ENCODE assay signal across 19 cellular contexts in genomic region chr3:126340081-126340511, GRCh38. TPM values are rescaled to one million over a fixed set of nuclear protein-coding genes. Genes with fewer than 3 reads are reported as not detected.
DNase-seq lines count a peak whose midpoint lies in the region; ATAC-seq and TF ChIP-seq lines count a peak whose summit lies in the region.
"Had no signal": no experiment of that assay in that cellular context is flagged by ENCODE, and none has a peak within 500 bp of the region (broad histone marks: within the 10 kb centered on the region; RNA-seq: fewer than 3 reads in every experiment).

No MANE protein-coding gene starts in this region.

- no peak overlapping the region for H3K27ac ChIP-seq in PC-3 (ENCODE audit: low read length)
- H3K27ac ChIP-seq in liver (ENCODE audit: low read depth in 1 of 2, low read length in 2 of 2), result peak overlapping the region; percentile 90 to 97
- H3K27ac ChIP-seq in thoracic aorta, result peak overlapping the region; percentile 57 to 66

- no peaks in the 10 kb centered on the region for H3K79me2 ChIP-seq in PC-3 (ENCODE audit: low read length)

- DNase-seq in PC-3, result no peak
- DNase-seq in fibroblast of gingiva (ENCODE audit: low read depth), result peak; percentile 94
- peak; percentile 31 for DNase-seq in thoracic aorta (ENCODE audit: low spot score)
- DNase-seq in NCI-H187 treated with DMSO at 0.1 percent for 48 hours (lab: John Stamatoyannopoulos, UW), result no peak
- DNase-seq in hippocampal formation (lab: John Stamatoyannopoulos, UW), result no peak
- DNase-seq: activated CD4-positive, alpha-beta memory T cell treated with anti-CD3 and anti-CD28 coated beads, Interleukin-2, amount 10 ng/mL, durations not matched to agents 7 days and 5 days; activated gamma-delta T cell treated with Interleukin-2 at 50 U/mL for 16 hours; DND-41; NCI-H1436; NCI-H526 treated with DMSO at 0.1 percent for 48 hours; stimulated activated CD4-positive, alpha-beta T cell treated with anti-CD3 and anti-CD28 coated beads, Interleukin-4, amount 100 ng/mL, for 24 hours; T-helper 2 cell had no signal

- H3K4me3 ChIP-seq in PC-3 (ENCODE audit: low read length), result no peak overlapping the region
- H3K4me3 ChIP-seq in liver (ENCODE audit: low read depth in 1 of 3, low read length in 3 of 3), result no peak overlapping the region
- no peak overlapping the region for H3K4me3 ChIP-seq in thoracic aorta
- H3K4me3 ChIP-seq: mucosa of descending colon had no signal

- H3K4me1 ChIP-seq in PC-3 (ENCODE audit: insufficient read depth, low read length), result no peaks in the 10 kb centered on the region
- H3K4me1 ChIP-seq in liver (ENCODE audit: control insufficient read depth in 4 of 4, insufficient read depth in 4 of 4, low read length in 3 of 4), result peaks cover 18 to 50% (median 37%) of the 10 kb centered on the region in 4 donors
- peaks cover 16 to 51% of the 10 kb centered on the region in 2 donors for H3K4me1 ChIP-seq in thoracic aorta (ENCODE audit: control insufficient read depth in 1 of 2, low read depth in 2 of 2)

- 62% methylated on average over 4 of the region's 4 CpGs for WGBS in liver

- H3K36me3 ChIP-seq in PC-3 (ENCODE audit: low read depth, low read length) (no peaks in the 10 kb centered on the region), liver (ENCODE audit: control insufficient read depth in 4 of 4, insufficient read depth in 3 of 4, low read depth in 1 of 4, low read length in 3 of 4) (peaks cover 0 to 6% (median under 1%) of the 10 kb centered on the region in 4 donors), thoracic aorta (peaks cover 17% of the 10 kb centered on the region)

- H3K27me3 ChIP-seq in PC-3 (ENCODE audit: low read length), result peaks cover 16% of the 10 kb centered on the region
- no peaks in the 10 kb centered on the region for H3K27me3 ChIP-seq in liver (ENCODE audit: control insufficient read depth in 4 of 4, insufficient read depth in 4 of 4, low read length in 3 of 4)
- H3K27me3 ChIP-seq in thoracic aorta (replicated peaks; ENCODE audit: insufficient read depth), result no peaks in the 10 kb centered on the region

- no peak overlapping the region for H3K4me2 ChIP-seq in PC-3 (ENCODE audit: low read length)

- peak in 1 of 2 donors; percentile 13 for TF ChIP-seq RAD21 in liver (IDR thresholded peaks at IDR 0.05)

- no peaks in the 10 kb centered on the region for H4K20me1 ChIP-seq in PC-3 (ENCODE audit: low read length)

- H3K9ac ChIP-seq in PC-3 (ENCODE audit: low read length) (no peak overlapping the region), liver (ENCODE audit: low read depth in 1 of 2, low read length in 2 of 2) (no peak overlapping the region)

- POLR2A ChIA-PET in PC-3 (lab: Charles Lee; ENCODE audit: unreplicated experiment), result no interaction called here

- no peak overlapping the region for H2AFZ ChIP-seq in PC-3 (ENCODE audit: low read length)

- BruUV-seq in PC-3 (replicated peaks; lab: Mats Ljungman, UMichigan), result no TSS peak

- TF ChIP-seq CTCF in PC-3 (conservative IDR thresholded peaks at IDR 0.05; ENCODE audit: low read depth, low read length) (no peak), liver (IDR thresholded peaks at IDR 0.05; ENCODE audit: low read depth, low read length, missing input control) (no peak), thoracic aorta (IDR thresholded peaks at IDR 0.05) (no peak)

- intact Hi-C loops in PC-3 (cut with micrococcal nuclease), result no loop called here

- CTCF ChIA-PET in PC-3 (lab: Charles Lee), result no interaction called here

- ATAC-seq in PC-3, result peak; percentile 15; the same call in 1 of the 2 replicates
- peak; percentile 78 for ATAC-seq in thoracic aorta (ENCODE audit: insufficient number of reproducible peaks, low FRiP score, low read depth)
- ATAC-seq in GM18873 (IDR thresholded peaks at IDR 0.05; ENCODE audit: low FRiP score, unreplicated experiment), result no peak
- no peak for ATAC-seq in GM21723 (IDR thresholded peaks at IDR 0.05; ENCODE audit: unreplicated experiment)
- ATAC-seq: mucosa of descending colon had no signal

- no peaks in the 10 kb centered on the region for H3F3A ChIP-seq in PC-3 (ENCODE audit: low read length, unreplicated experiment)

- H3K9me3 ChIP-seq in PC-3 (ENCODE audit: low read length) (no peaks in the 10 kb centered on the region), liver (ENCODE audit: control insufficient read depth in 4 of 4, low read length in 3 of 4) (no peaks in the 10 kb centered on the region), thoracic aorta (peaks cover 6% of the 10 kb centered on the region)
- H3K9me3 ChIP-seq: mucosa of descending colon had no signal

- no peaks in the 10 kb centered on the region for H3K9me2 ChIP-seq in PC-3 (replicated peaks; ENCODE audit: low read length)

TF ChIP-seq in liver, 16 proteins besides CTCF, POLR2A, EP300 and RAD21:
- TF ChIP-seq GABPA (IDR thresholded peaks at IDR 0.05 in 1 of 2, conservative IDR thresholded peaks at IDR 0.05 in 1 of 2) (no peak), RXRA (IDR thresholded peaks at IDR 0.05) (peak in 1 of 2 donors; percentile 37), FOXA1 (IDR thresholded peaks at IDR 0.05) (no peak)

RNA-seq across cellular contexts. Expression of gene KLF15, which starts 17.1 kb away (rescaled TPM):
- total RNA-seq in PC-3 (2014; rRNA removed), result 0.12 TPM in 1 of 2 replicates, not detected in the other
- 100 to 1,000 TPM in 1 of 2 donors, 10 to 100 TPM in 1; 21.4 to 103 TPM for total RNA-seq in liver
- polyA plus RNA-seq in liver, result 10 to 100 TPM; 27.6 to 71.0 TPM
- 10 to 100 TPM; 55.7 to 90.2 TPM for total RNA-seq in thoracic aorta
- total RNA-seq: activated CD4-positive, alpha-beta memory T cell treated with anti-CD3 and anti-CD28 coated beads, Interleukin-2, amount 10 ng/mL, durations not matched to agents 7 days and 5 days had no signal
- polyA plus RNA-seq: CD14-positive monocyte had no signal

RNA-seq across cellular contexts. Expression of gene CFAP100, which starts 54.6 kb away (rescaled TPM):
- total RNA-seq in PC-3 (2014; rRNA removed) (not detected in 2 replicates), liver (not detected), thoracic aorta (not detected)
- not detected for polyA plus RNA-seq in liver
- total RNA-seq: activated CD4-positive, alpha-beta memory T cell treated with anti-CD3 and anti-CD28 coated beads, Interleukin-2, amount 10 ng/mL, durations not matched to agents 7 days and 5 days; mucosa of descending colon; pulmonary artery endothelial cell had no signal
- polyA plus RNA-seq: CD14-positive monocyte, esophagus had no signal

Comparison
In these comparisons a context has a peak if more than half of its experiments do, and no peak if none do; other contexts are left out.
1. ATAC-seq: peak in PC-3 (single experiment) and thoracic aorta (single experiment); none in GM18873 (single experiment) and GM21723 (single experiment).
2. DNase-seq: peak in fibroblast of gingiva (single experiment) and thoracic aorta (single experiment); none in PC-3 (single experiment), NCI-H187 treated with DMSO at 0.1 percent for 48 hours (single experiment) and hippocampal formation (0 of 2).
3. RNA of gene KLF15, which starts 17.1 kb away (total RNA-seq): 21.4 to 103 TPM in liver and 55.7 to 90.2 TPM in thoracic aorta; 0.12 TPM in PC-3; every median in the first group is over 10 times any median in the second.